In the genomic region with DNA sequence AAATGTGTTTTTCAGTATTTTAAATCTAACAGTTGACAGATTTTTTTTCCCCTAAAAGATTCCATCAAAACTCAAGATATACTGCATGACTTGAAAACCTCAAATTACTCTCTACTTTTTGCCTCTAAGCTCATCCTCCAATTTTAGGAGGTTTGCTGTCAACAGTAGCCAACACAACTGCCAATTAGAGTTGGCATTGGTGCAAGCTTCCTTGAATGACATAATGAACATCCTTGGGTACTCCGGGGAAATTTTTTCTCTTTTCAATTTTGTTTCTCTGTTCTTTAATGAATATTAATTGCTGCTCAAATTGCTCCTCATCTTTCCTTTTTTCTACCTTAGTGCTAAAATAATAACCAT, we compare ENCODE assay signal across 2 cellular contexts.
TF ChIP-seq lines count a peak whose summit lies in the region.

No MANE protein-coding gene starts in this region.

TF ChIP-seq in A549, 52 proteins besides CTCF, POLR2A, EP300 and RAD21:
- no peak for TF ChIP-seq HES2 (IDR thresholded peaks at IDR 0.05)
- TF ChIP-seq, protein P1, sequence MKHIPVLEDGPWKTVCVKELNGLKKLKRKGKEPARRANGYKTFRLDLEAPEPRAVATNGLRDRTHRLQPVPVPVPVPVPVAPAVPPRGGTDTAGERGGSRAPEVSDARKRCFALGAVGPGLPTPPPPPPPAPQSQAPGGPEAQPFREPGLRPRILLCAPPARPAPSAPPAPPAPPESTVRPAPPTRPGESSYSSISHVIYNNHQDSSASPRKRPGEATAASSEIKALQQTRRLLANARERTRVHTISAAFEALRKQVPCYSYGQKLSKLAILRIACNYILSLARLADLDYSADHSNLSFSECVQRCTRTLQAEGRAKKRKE (CRISPR knock-in tag; IDR thresholded peaks at IDR 0.05; ENCODE audit: low read depth): no peak
- TF ChIP-seq FOXS1 (CRISPR knock-in tag; IDR thresholded peaks at IDR 0.05): no peak
- no peak for TF ChIP-seq BHLHE40 (IDR thresholded peaks at IDR 0.05; ENCODE audit: low read depth, low read length)
- no peak for TF ChIP-seq RARB (CRISPR knock-in tag; IDR thresholded peaks at IDR 0.05)
- no peak for TF ChIP-seq CHD2 (IDR thresholded peaks at IDR 0.05; ENCODE audit: low read length, partially characterized antibody)
- no peak for TF ChIP-seq CEBPB (IDR thresholded peaks at IDR 0.05)
- TF ChIP-seq, protein P2, sequence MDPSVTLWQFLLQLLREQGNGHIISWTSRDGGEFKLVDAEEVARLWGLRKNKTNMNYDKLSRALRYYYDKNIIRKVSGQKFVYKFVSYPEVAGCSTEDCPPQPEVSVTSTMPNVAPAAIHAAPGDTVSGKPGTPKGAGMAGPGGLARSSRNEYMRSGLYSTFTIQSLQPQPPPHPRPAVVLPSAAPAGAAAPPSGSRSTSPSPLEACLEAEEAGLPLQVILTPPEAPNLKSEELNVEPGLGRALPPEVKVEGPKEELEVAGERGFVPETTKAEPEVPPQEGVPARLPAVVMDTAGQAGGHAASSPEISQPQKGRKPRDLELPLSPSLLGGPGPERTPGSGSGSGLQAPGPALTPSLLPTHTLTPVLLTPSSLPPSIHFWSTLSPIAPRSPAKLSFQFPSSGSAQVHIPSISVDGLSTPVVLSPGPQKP (IDR thresholded peaks at IDR 0.05; ENCODE audit: low read depth, low read length): no peak
- TF ChIP-seq, protein P3, sequence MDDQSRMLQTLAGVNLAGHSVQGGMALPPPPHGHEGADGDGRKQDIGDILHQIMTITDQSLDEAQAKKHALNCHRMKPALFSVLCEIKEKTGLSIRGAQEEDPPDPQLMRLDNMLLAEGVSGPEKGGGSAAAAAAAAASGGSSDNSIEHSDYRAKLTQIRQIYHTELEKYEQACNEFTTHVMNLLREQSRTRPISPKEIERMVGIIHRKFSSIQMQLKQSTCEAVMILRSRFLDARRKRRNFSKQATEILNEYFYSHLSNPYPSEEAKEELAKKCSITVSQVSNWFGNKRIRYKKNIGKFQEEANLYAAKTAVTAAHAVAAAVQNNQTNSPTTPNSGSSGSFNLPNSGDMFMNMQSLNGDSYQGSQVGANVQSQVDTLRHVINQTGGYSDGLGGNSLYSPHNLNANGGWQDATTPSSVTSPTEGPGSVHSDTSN (IDR thresholded peaks at IDR 0.05): no peak
- no peak for TF ChIP-seq ZNF302 (CRISPR knock-in tag; IDR thresholded peaks at IDR 0.05)
- TF ChIP-seq MAFK (IDR thresholded peaks at IDR 0.05; ENCODE audit: partially characterized antibody): no peak
TF ChIP-seq in A549: peak in this region for 0.

TF ChIP-seq in K562, 482 proteins besides CTCF, POLR2A, EP300 and RAD21:
- no peak for TF ChIP-seq PTBP1 (IDR thresholded peaks at IDR 0.05; ENCODE audit: low read depth, low read length)
- TF ChIP-seq ZNF253 (CRISPR knock-in tag; conservative IDR thresholded peaks at IDR 0.05): no peak
- no peak for TF ChIP-seq NCOA2 (IDR thresholded peaks at IDR 0.05; ENCODE audit: partially characterized antibody in 2 of 2)
- TF ChIP-seq NFE2L1 (tag; IDR thresholded peaks at IDR 0.05; ENCODE audit: borderline replicate concordance, low read depth): 0 out of 2 replicates have a peak, but pooled peaks have one; percentile 0
- no peak for TF ChIP-seq ZNF140 (CRISPR knock-in tag; IDR thresholded peaks at IDR 0.05)
- no peak for TF ChIP-seq ZNF561 (CRISPR knock-in tag; conservative IDR thresholded peaks at IDR 0.05)
- TF ChIP-seq HMBOX1 (IDR thresholded peaks at IDR 0.05): no peak
- TF ChIP-seq ZNF239 (CRISPR knock-in tag; IDR thresholded peaks at IDR 0.05): no peak
- no peak for TF ChIP-seq RBM22 (IDR thresholded peaks at IDR 0.05; ENCODE audit: low read depth, low read length, poor library complexity, severe bottlenecking)
- no peak for TF ChIP-seq ZZZ3 (IDR thresholded peaks at IDR 0.05)
- TF ChIP-seq ZNF146 (CRISPR knock-in tag; IDR thresholded peaks at IDR 0.05; ENCODE audit: unreplicated experiment): no peak
- TF ChIP-seq ZFP91 (CRISPR knock-in tag; IDR thresholded peaks at IDR 0.05): no peak
- 0 out of 2 replicates have a peak, but pooled peaks have one; percentile 19 for TF ChIP-seq ADNP (tag; IDR thresholded peaks at IDR 0.05)
- no peak for TF ChIP-seq CREB1 (IDR thresholded peaks at IDR 0.05)
- TF ChIP-seq CREB1 (CRISPR knock-in tag; IDR thresholded peaks at IDR 0.05): no peak
- no peak for TF ChIP-seq YBX1 (IDR thresholded peaks at IDR 0.05)
TF ChIP-seq in K562: peak in this region for 2.
